In genomic region chr7:105388373-105389089, GRCh38 we compare ENCODE assay signal across 8 cellular contexts. TPM values are rescaled to one million over a fixed set of nuclear protein-coding genes. Genes with fewer than 3 reads are reported as not detected.
DNase-seq lines count a peak whose midpoint lies in the region; ATAC-seq and TF ChIP-seq lines count a peak whose summit lies in the region.

SRPK2 (minus strand) TSS chr7:105388921.

- peaks cover 41% of the 10 kb centered on the region for H4K20me1 ChIP-seq in SK-N-SH (ENCODE audit: insufficient read depth)

- H3K36me3 ChIP-seq in HUES48 (ENCODE audit: control insufficient read depth, insufficient read depth, low read length) (no peaks in the 10 kb centered on the region), SK-N-SH (replicated peaks in 1 of 2; ENCODE audit: control insufficient read depth in 1 of 2, insufficient read depth in 2 of 2, low read length in 1 of 2) (peaks cover 0 to 8% of the 10 kb centered on the region in 2 experiments), cardiac muscle cell (no peaks in the 10 kb centered on the region), tibial artery (no peaks in the 10 kb centered on the region)

- no peak for TF ChIP-seq EP300 in SK-N-SH (IDR thresholded peaks at IDR 0.05; ENCODE audit: borderline replicate concordance in 1 of 2, low read depth in 1 of 2, low read length in 1 of 2)

- peak within 1 kb of the TSS; percentile 94 for H3K4me3 Mint-ChIP-seq in activated naive CD8-positive, alpha-beta T cell treated with anti-CD3 and anti-CD28 coated beads for 36 hours

- H3K9ac ChIP-seq in HUES48 (ENCODE audit: low read depth, low read length) (peak within 1 kb of the TSS; percentile 78), SK-N-SH (peak within 1 kb of the TSS; percentile 89)

- peak within 1 kb of the TSS; percentile 86 for H2AFZ ChIP-seq in SK-N-SH (ENCODE audit: low read depth)

- H3K4me3 ChIP-seq in HUES48 (ENCODE audit: low read depth, low read length) (peak within 1 kb of the TSS; percentile 88), SK-N-SH (ENCODE audit: low read depth in 2 of 2, low read length in 1 of 2) (peak within 1 kb of the TSS; percentile 72 to 94), cardiac muscle cell (peak within 1 kb of the TSS; percentile 95), tibial artery (peak within 1 kb of the TSS; percentile 94 to 99)

- peaks cover 15% of the 10 kb centered on the region for H3F3A ChIP-seq in SK-N-SH (replicated peaks; ENCODE audit: insufficient read depth)

- no peak for TF ChIP-seq CTCF in SK-N-SH (IDR thresholded peaks at IDR 0.05)
- TF ChIP-seq CTCF in cardiac muscle cell (IDR thresholded peaks at IDR 0.05; ENCODE audit: low read depth, low read length): no peak
- no peak for TF ChIP-seq CTCF in tibial artery (IDR thresholded peaks at IDR 0.05)

- peaks cover 1% of the 10 kb centered on the region for H3K9me3 Mint-ChIP-seq in activated naive CD8-positive, alpha-beta T cell treated with anti-CD3 and anti-CD28 coated beads for 36 hours

- H3K27ac Mint-ChIP-seq in activated naive CD8-positive, alpha-beta T cell treated with anti-CD3 and anti-CD28 coated beads for 36 hours: peak within 1 kb of the TSS; percentile 91

- intact Hi-C loops in tibial artery (cut with DNase I; ENCODE audit: low total_unique reads): no loop called here

- H3K27me3 Mint-ChIP-seq in activated naive CD8-positive, alpha-beta T cell treated with anti-CD3 and anti-CD28 coated beads for 36 hours: no peaks in the 10 kb centered on the region

- peaks cover 34% of the 10 kb centered on the region for H3K4me1 Mint-ChIP-seq in activated naive CD8-positive, alpha-beta T cell treated with anti-CD3 and anti-CD28 coated beads for 36 hours

- DNase-seq in DMS153 treated with DMSO at 0.1 percent for 48 hours (lab: John Stamatoyannopoulos, UW; ENCODE audit: unreplicated experiment) (peak; percentile 35), SK-N-SH (peak; percentile 100), cardiac muscle cell (ENCODE audit: low read depth in 1 of 2, low spot score in 1 of 2) (peak; percentile 81 to 92), pons (ENCODE audit: low spot score) (peak; percentile 43), tibial artery (peak; percentile 67 to 83)
- DNase-seq in activated naive CD8-positive, alpha-beta T cell treated with anti-CD3 and anti-CD28 coated beads for 36 hours: peak; percentile 82

- peak; percentile 61 for ATAC-seq in GM21360 (IDR thresholded peaks at IDR 0.05; ENCODE audit: unreplicated experiment)

- peaks cover 13% of the 10 kb centered on the region for H3K36me3 Mint-ChIP-seq in activated naive CD8-positive, alpha-beta T cell treated with anti-CD3 and anti-CD28 coated beads for 36 hours

- peak within 1 kb of the TSS; percentile 85 for H3K27ac ChIP-seq in HUES48 (ENCODE audit: low read depth, low read length)
- H3K27ac ChIP-seq in SK-N-SH (ENCODE audit: low read depth in 2 of 2, low read length in 1 of 2): peak within 1 kb of the TSS; percentile 72 to 78
- H3K27ac ChIP-seq in cardiac muscle cell: peak within 1 kb of the TSS; percentile 87
- peak within 1 kb of the TSS; percentile 78 to 79 for H3K27ac ChIP-seq in tibial artery

- no peaks in the 10 kb centered on the region; the same call in 1 of the 2 replicates for H3K27me3 ChIP-seq in HUES48 (ENCODE audit: control insufficient read depth, insufficient read depth, low read length)
- H3K27me3 ChIP-seq in SK-N-SH (ENCODE audit: insufficient read depth): no peaks in the 10 kb centered on the region
- no peaks in the 10 kb centered on the region for H3K27me3 ChIP-seq in cardiac muscle cell
- no peaks in the 10 kb centered on the region for H3K27me3 ChIP-seq in tibial artery

- H3K9me3 ChIP-seq in HUES48 (ENCODE audit: control insufficient read depth, insufficient read depth, low read length) (no peaks in the 10 kb centered on the region), SK-N-SH (no peaks in the 10 kb centered on the region), cardiac muscle cell (ENCODE audit: low read depth) (no peaks in the 10 kb centered on the region), tibial artery (no peaks in the 10 kb centered on the region)

- no peaks in the 10 kb centered on the region for H3K9me2 ChIP-seq in SK-N-SH

- H3K4me1 ChIP-seq in HUES48 (ENCODE audit: control insufficient read depth, insufficient read depth, low read length) (peaks cover 4% of the 10 kb centered on the region; the same call in 1 of the 2 replicates), SK-N-SH (ENCODE audit: control insufficient read depth in 1 of 2, insufficient read depth in 2 of 2, low read depth in 1 of 2, low read length in 1 of 2) (peaks cover 0 to 6% of the 10 kb centered on the region in 2 experiments; a peak in 2 of 4 replicates), cardiac muscle cell (ENCODE audit: low read depth) (peaks cover 3% of the 10 kb centered on the region), tibial artery (peaks cover 0 to 14% (median 9%) of the 10 kb centered on the region in 4 donors)

- WGBS in SK-N-SH (ENCODE audit: low lambda C conversion rate): under 1% methylated on average over 30 of the region's 111 CpGs

- CTCF ChIA-PET in SK-N-SH (lab: Yijun Ruan, JAX): interaction anchor here (0.8 to 2.5 kb wide), 11 partner anchors 14 to 470 kb away, joined by 3 to 9 read pairs (median 4); no protein-coding TSS in a partner anchor

- POLR2A ChIA-PET in SK-N-SH (lab: Yijun Ruan, JAX): interaction anchor here (1.2 kb wide), 2 partner anchors 193 to 201 kb away, joined by 3 read pairs; partner anchors contain the start of gene EFCAB10

- H3K4me2 ChIP-seq in SK-N-SH: peak within 1 kb of the TSS; percentile 82

- H3K79me2 ChIP-seq in SK-N-SH (ENCODE audit: insufficient read depth): peaks cover 46% of the 10 kb centered on the region

- TF ChIP-seq RAD21 in SK-N-SH (IDR thresholded peaks at IDR 0.05; ENCODE audit: low read length): no peak

TF ChIP-seq in SK-N-SH, 30 proteins besides CTCF, POLR2A, EP300 and RAD21 (continues in another document):
- peak; percentile 57 for TF ChIP-seq NRF1 (IDR thresholded peaks at IDR 0.05; ENCODE audit: low read depth, low read length)
- 0 out of 2 replicates have a peak, but pooled peaks have one; percentile 17 for TF ChIP-seq TAF1 (IDR thresholded peaks at IDR 0.05; ENCODE audit: borderline replicate concordance, low read depth, low read length)
- no peak for TF ChIP-seq IRF3 (IDR thresholded peaks at IDR 0.05; ENCODE audit: low read depth, low read length)
- no peak for TF ChIP-seq ZBTB33 (IDR thresholded peaks at IDR 0.05; ENCODE audit: borderline replicate concordance, low read depth)
- TF ChIP-seq RCOR1 (IDR thresholded peaks at IDR 0.05; ENCODE audit: low read length): no peak
- TF ChIP-seq MEF2A (IDR thresholded peaks at IDR 0.05; ENCODE audit: borderline replicate concordance, low read depth): no peak
- peak; percentile 51 for TF ChIP-seq POLR2AphosphoS5 (IDR thresholded peaks at IDR 0.05; ENCODE audit: low read depth, low read length)

RNA-seq across cellular contexts. Expression of gene SRPK2, which starts in this region (rescaled TPM):
- 15.4 and 17.3 TPM in 2 replicates for polyA plus RNA-seq in SK-N-SH (2012; rRNA removed)
- polyA plus RNA-seq in SK-N-SH (2012; cell fraction: cytosol; rRNA removed): 20.2 and 23.7 TPM in 2 replicates
- polyA plus RNA-seq in SK-N-SH (2012; cell fraction: nucleus; rRNA removed): 23.0 and 33.9 TPM in 2 replicates
- total RNA-seq in activated naive CD8-positive, alpha-beta T cell treated with anti-CD3 and anti-CD28 coated beads for 36 hours: 10 to 100 TPM; 38.2 to 38.8 TPM
- 25.0 and 35.4 TPM in 2 replicates for total RNA-seq in cardiac muscle cell
- 37.1 and 56.1 TPM in 2 replicates for polyA plus RNA-seq in cardiac muscle cell

Comparison
In these comparisons a context has a peak if more than half of its experiments do, and no peak if none do; other contexts are left out.
1. Peak in every context shown above with its lines: DNase-seq, ATAC-seq, H3K4me3 ChIP-seq and H3K27ac ChIP-seq.
2. DNase-seq: peak in every context shown above with its lines; median percentile 100 in SK-N-SH; 86 in cardiac muscle cell; 82 in activated naive CD8-positive, alpha-beta T cell treated with anti-CD3 and anti-CD28 coated beads for 36 hours; 75 in tibial artery; 43 in pons; 35 in DMS153 treated with DMSO at 0.1 percent for 48 hours.